ENCODE assay signal across 34 cellular contexts in the genomic region with DNA sequence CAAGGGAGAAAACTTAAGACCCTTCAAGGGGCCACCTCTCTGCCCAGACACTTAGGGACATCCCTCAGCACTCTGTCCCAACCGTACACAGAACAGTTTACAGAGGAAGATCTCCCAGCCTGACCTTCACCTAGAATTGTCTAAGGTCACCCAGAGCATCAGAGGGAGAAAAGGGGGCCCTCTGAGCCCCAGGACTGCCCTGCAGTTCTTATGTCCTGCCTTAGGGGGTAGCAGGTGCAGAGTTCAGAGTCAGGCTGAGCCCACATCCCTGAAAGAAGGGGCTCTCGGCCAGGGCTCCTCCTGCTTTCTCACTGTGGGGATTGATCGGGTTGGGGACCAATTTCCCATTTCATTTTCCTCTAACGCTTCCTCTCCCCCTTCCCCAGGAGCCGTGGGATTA. TPM values are rescaled to one million over a fixed set of nuclear protein-coding genes. Genes with fewer than 3 reads are reported as not detected.
DNase-seq lines count a peak whose midpoint lies in the region; ATAC-seq and TF ChIP-seq lines count a peak whose summit lies in the region.
"Had no signal": no experiment of that assay in that cellular context is flagged by ENCODE, and none has a peak within 500 bp of the region (broad histone marks: within the 10 kb centered on the region; RNA-seq: fewer than 3 reads in every experiment).

No MANE protein-coding gene starts in this region.

- no peak overlapping the region for H3K9ac ChIP-seq in DND-41 (ENCODE audit: low read depth, low read length)
- no peak overlapping the region for H3K9ac ChIP-seq in H9 (ENCODE audit: extremely low read depth, insufficient read length, low read length)

- H3K18ac ChIP-seq in H9 (ENCODE audit: insufficient read length, low read depth, low read length) = no peak overlapping the region

- no peak overlapping the region for H3K27ac ChIP-seq in DND-41 (ENCODE audit: low read length)
- no peak overlapping the region for H3K27ac ChIP-seq in H9 (ENCODE audit: insufficient read length, low read depth, low read length)
- H3K27ac ChIP-seq: gastroesophageal sphincter, pancreas, right atrium auricular region, VCaP had no signal

- ATAC-seq in DND-41 (ENCODE audit: insufficient read depth, low read depth) = peak; percentile 37; the same call in 1 of the 3 replicates
- ATAC-seq in WTC11 = peak; percentile 46
- ATAC-seq: gastroesophageal sphincter, Panc1, pancreas had no signal

- no peak overlapping the region for H2BK120ac ChIP-seq in H9 (ENCODE audit: low read depth, low read length, poor library complexity, severe bottlenecking)

- no peak for DNase-seq in DND-41
- no peak for DNase-seq in H9
- no peak for DNase-seq in WTC11 (ENCODE audit: low spot score)
- DNase-seq in islet precursor cell = peak; percentile 48
- DNase-seq in HAP-1 (ENCODE audit: low spot score in 2 of 2) = no peak
- DNase-seq in midbrain (lab: John Stamatoyannopoulos, UW) = no peak
- no peak for DNase-seq in stimulated activated CD4-positive, alpha-beta T cell treated with anti-CD3 and anti-CD28 coated beads, Interleukin-12 subunit alpha, Interleukin-12 subunit beta, amount 100 ng/mL, for 4 hours
- DNase-seq in NCI-H2196 (lab: John Stamatoyannopoulos, UW; ENCODE audit: unreplicated experiment) = no peak
- DNase-seq: ACHN; activated CD4-positive, alpha-beta T cell treated with anti-CD3 and anti-CD28 coated beads, Interleukin-2, amount 10 ng/mL, durations not matched to agents 7 days and 5 days; activated naive CD4-positive, alpha-beta T cell treated with anti-CD3 and anti-CD28 coated beads, Interleukin-2, amount 50 U/mL, for 16 hours; aorta; BE2C; caudate nucleus; DMS153; HFFc6; hippocampal formation; immature natural killer cell; NCI-H1105 treated with DMSO at 0.1 percent for 48 hours; NCI-H1930; NCI-H526; pancreas; SHP77; stimulated activated CD4-positive, alpha-beta T cell treated with anti-CD3 and anti-CD28 coated beads, Interleukin-4, amount 100 ng/mL, for 1 hour; substantia nigra; T-helper 9 cell had no signal

- no peak overlapping the region for H2AFZ ChIP-seq in DND-41 (ENCODE audit: low read depth, low read length)
- no peak overlapping the region for H2AFZ ChIP-seq in H9 (ENCODE audit: low read length)

- peaks cover 5% of the 10 kb centered on the region for H3K4me1 ChIP-seq in DND-41 (ENCODE audit: insufficient read depth, low read length)
- peaks cover 7% of the 10 kb centered on the region; the same call in 1 of the 2 replicates for H3K4me1 ChIP-seq in H9 (ENCODE audit: insufficient read depth, low read length)
- H3K4me1 ChIP-seq in HAP-1 = no peaks in the 10 kb centered on the region

- H4K91ac ChIP-seq in H9 (ENCODE audit: insufficient read length, low read depth, low read length) = no peak overlapping the region

- no peak overlapping the region for H3T11ph ChIP-seq in H9 (ENCODE audit: low read length)

- no peak overlapping the region for H2AK5ac ChIP-seq in H9 (ENCODE audit: insufficient read length, low read length)

- H4K8ac ChIP-seq in H9 (replicated peaks; ENCODE audit: insufficient read length, low read depth, low read length) = no peak overlapping the region

- WGBS in H9 (ENCODE audit: extremely low coverage, insufficient read length, low lambda C conversion rate) = no CpG with 5 or more reads among the region's 5 CpGs

- H3K4me3 ChIP-seq in DND-41 (ENCODE audit: low read depth in 1 of 2, low read length in 2 of 2) = no peak overlapping the region
- no peak overlapping the region for H3K4me3 ChIP-seq in HAP-1
- H3K4me3 ChIP-seq: gastroesophageal sphincter, pancreas, right atrium auricular region had no signal

- H3K27me3 Mint-ChIP-seq in H9 (ENCODE audit: low read depth) (peaks cover 3% of the 10 kb centered on the region), WTC11 (ENCODE audit: low read depth) (no peaks in the 10 kb centered on the region)

- H3K36me3 Mint-ChIP-seq in H9 (ENCODE audit: insufficient read depth in 1 of 3, low read depth in 3 of 3) = no peaks in the 10 kb centered on the region
- H3K36me3 Mint-ChIP-seq in WTC11 = no peaks in the 10 kb centered on the region
- H3K36me3 Mint-ChIP-seq: natural killer cell treated with Interleukin-12 subunit alpha and Interleukin-12 subunit beta and Interleukin-15 and Interleukin-18, amount 100 ng/mL, for 72 hours; stimulated activated effector memory CD8-positive, alpha-beta T cell treated with anti-CD3 and anti-CD28 coated beads, Interleukin-12 subunit alpha, Interleukin-12 subunit beta, amount 100 ng/mL, for 72 hours had no signal

- H2BK12ac ChIP-seq in H9 (ENCODE audit: insufficient read length, low read depth, low read length) = no peak overlapping the region

- in situ Hi-C loops in HAP-1 (cut with MboI; ENCODE audit: low sequenced_read_pairs) = no loop called here

- H3K27me3 ChIP-seq in DND-41 (ENCODE audit: insufficient read depth, low read length, poor library complexity) = no peaks in the 10 kb centered on the region
- H3K27me3 ChIP-seq in H9 (ENCODE audit: insufficient read depth, low read length) = no peaks in the 10 kb centered on the region
- peaks cover 15% of the 10 kb centered on the region for H3K27me3 ChIP-seq in HAP-1 (ENCODE audit: low read depth)
- H3K27me3 ChIP-seq: BE2C, pancreas, right atrium auricular region had no signal

- H2BK5ac ChIP-seq in H9 (ENCODE audit: insufficient read length, low read length) = no peak overlapping the region

- no peak overlapping the region for H3K56ac ChIP-seq in H9 (ENCODE audit: insufficient read length, low read depth, low read length)

- peaks cover 35 to 46% of the 10 kb centered on the region in 2 experiments for H3K4me1 Mint-ChIP-seq in H9
- H3K4me1 Mint-ChIP-seq in WTC11 = peaks cover 42% of the 10 kb centered on the region

- no peak overlapping the region for H2BK15ac ChIP-seq in H9 (ENCODE audit: low read depth, low read length)

- H3K79me2 ChIP-seq in DND-41 (ENCODE audit: insufficient read depth, low read length) (no peaks in the 10 kb centered on the region), H9 (ENCODE audit: insufficient read depth, low read length) (no peaks in the 10 kb centered on the region)

- H3K4me3 Mint-ChIP-seq in H9 (no peak overlapping the region), WTC11 (no peak overlapping the region)
- H3K4me3 Mint-ChIP-seq: activated CD4-positive, alpha-beta T cell treated with anti-CD3 and anti-CD28 coated beads, Interleukin-2, amount 10 ng/mL, durations not matched to agents 7 days and 5 days; HFFc6; immature natural killer cell; natural killer cell treated with Interleukin-12 subunit alpha and Interleukin-12 subunit beta and Interleukin-15 and Interleukin-18, amount 100 ng/mL, for 72 hours had no signal

- H3K23ac ChIP-seq in H9 (ENCODE audit: insufficient read length, low read depth, low read length) = no peak overlapping the region

- H3K79me1 ChIP-seq in H9 (ENCODE audit: insufficient read depth, low read depth, low read length, poor library complexity, severe bottlenecking) = no peaks in the 10 kb centered on the region

- no peak overlapping the region for H3K4me2 ChIP-seq in DND-41 (ENCODE audit: insufficient read depth, low read length)
- no peak overlapping the region for H3K4me2 ChIP-seq in H9 (ENCODE audit: insufficient read depth, insufficient read length, low read length)

- H3K4ac ChIP-seq in H9 (ENCODE audit: low read depth, low read length) = no peak overlapping the region

- H3K9me3 Mint-ChIP-seq in H9 (no peaks in the 10 kb centered on the region), WTC11 (no peaks in the 10 kb centered on the region)
- H3K9me3 Mint-ChIP-seq: activated CD4-positive, alpha-beta T cell treated with anti-CD3 and anti-CD28 coated beads, Interleukin-2, amount 10 ng/mL, durations not matched to agents 7 days and 5 days; HFFc6; immature natural killer cell; natural killer cell treated with Interleukin-12 subunit alpha and Interleukin-12 subunit beta and Interleukin-15 and Interleukin-18, amount 100 ng/mL, for 72 hours; stimulated activated effector memory CD8-positive, alpha-beta T cell treated with anti-CD3 and anti-CD28 coated beads, Interleukin-12 subunit alpha, Interleukin-12 subunit beta, amount 100 ng/mL, for 72 hours had no signal

- CTCF ChIA-PET in WTC11 (lab: Charles Lee) = no interaction called here

- H4K20me1 ChIP-seq in DND-41 (ENCODE audit: insufficient read depth, low read length) (no peaks in the 10 kb centered on the region), H9 (ENCODE audit: control insufficient read depth, insufficient read depth, insufficient read length) (peaks cover 2% of the 10 kb centered on the region)

- H3K9me3 ChIP-seq in DND-41 (ENCODE audit: insufficient read depth, low read length, severe bottlenecking) = no peaks in the 10 kb centered on the region
- H3K9me3 ChIP-seq in H9 (ENCODE audit: control insufficient read depth, low read depth, low read length) = no peaks in the 10 kb centered on the region
- H3K9me3 ChIP-seq in HAP-1 = no peaks in the 10 kb centered on the region
- H3K9me3 ChIP-seq: BE2C, gastroesophageal sphincter, pancreas, right atrium auricular region had no signal

- no peaks in the 10 kb centered on the region for H3K36me3 ChIP-seq in DND-41 (ENCODE audit: insufficient read depth, low read length)
- H3K36me3 ChIP-seq in HAP-1 (replicated peaks) = no peaks in the 10 kb centered on the region
- H3K36me3 ChIP-seq: BE2C, gastroesophageal sphincter, pancreas, right atrium auricular region had no signal

- TF ChIP-seq CTCF in DND-41 (IDR thresholded peaks at IDR 0.05; ENCODE audit: borderline replicate concordance, extremely low read depth, low read length, poor library complexity, severe bottlenecking) = no peak
- peak; percentile 33; the same call in 2 of the 3 replicates for TF ChIP-seq CTCF in H9 (conservative IDR thresholded peaks at IDR 0.05)
- TF ChIP-seq CTCF in WTC11 (IDR thresholded peaks at IDR 0.05) = no peak

- H3K27ac Mint-ChIP-seq in H9 = no peak overlapping the region
- H3K27ac Mint-ChIP-seq in WTC11 = no peak overlapping the region
- H3K27ac Mint-ChIP-seq: activated CD4-positive, alpha-beta T cell treated with anti-CD3 and anti-CD28 coated beads, Interleukin-2, amount 10 ng/mL, durations not matched to agents 7 days and 5 days; HFFc6; immature natural killer cell; stimulated activated effector memory CD8-positive, alpha-beta T cell treated with anti-CD3 and anti-CD28 coated beads, Interleukin-12 subunit alpha, Interleukin-12 subunit beta, amount 100 ng/mL, for 72 hours had no signal

- H3K14ac ChIP-seq in H9 (ENCODE audit: insufficient read depth, low read length) = no peak overlapping the region

- no peak overlapping the region for H4K5ac ChIP-seq in H9 (ENCODE audit: insufficient read length, low read depth, low read length)

- POLR2A ChIA-PET in WTC11 (lab: Charles Lee) = no interaction called here

- no peaks in the 10 kb centered on the region for H3K23me2 ChIP-seq in H9 (ENCODE audit: insufficient read length, low read depth, low read length, poor library complexity, severe bottlenecking)

- H2BK20ac ChIP-seq in H9 (ENCODE audit: low read depth, low read length, poor library complexity, severe bottlenecking) = no peak overlapping the region

TF ChIP-seq in WTC11, 78 proteins besides CTCF, POLR2A, EP300 and RAD21:
- no peak for TF ChIP-seq ZBTB21 (CRISPR knock-in tag; IDR thresholded peaks at IDR 0.05; ENCODE audit: borderline replicate concordance)

RNA-seq across cellular contexts. Expression of a gene that starts 15.4 kb away (rescaled TPM):
- total RNA-seq in H9 (2021) (1.4 and 1.7 TPM in 2 replicates), WTC11 (2021) (5.4 to 6.7 TPM (median 6.2 TPM) in 3 replicates)
- total RNA-seq: activated CD4-positive, alpha-beta T cell treated with anti-CD3 and anti-CD28 coated beads, Interleukin-2, amount 10 ng/mL, durations not matched to agents 7 days and 5 days; fibroblast of lung; HFFc6; M059J; natural killer cell treated with Interleukin-12 subunit alpha and Interleukin-12 subunit beta and Interleukin-15 and Interleukin-18, amount 100 ng/mL, for 72 hours had no signal
